In genomic region chr4:123304151-123305021, GRCh38 we compare ENCODE assay signal across 10 cellular contexts.
DNase-seq lines count a peak whose midpoint lies in the region; ATAC-seq and TF ChIP-seq lines count a peak whose summit lies in the region.
"Had no signal": no experiment of that assay in that cellular context is flagged by ENCODE, and none has a peak within 500 bp of the region (broad histone marks: within the 10 kb centered on the region; RNA-seq: fewer than 3 reads in every experiment).

No MANE protein-coding gene starts in this region.

- peaks cover 5% of the 10 kb centered on the region; the same call in 1 of the 2 replicates for H3K36me3 ChIP-seq in Loucy (ENCODE audit: insufficient read depth, low read length)
- H3K36me3 ChIP-seq: adrenal gland, Peyer's patch had no signal

- H3F3A ChIP-seq in Loucy (ENCODE audit: low read depth), result peaks cover 19% of the 10 kb centered on the region

- no peak overlapping the region for H2AFZ ChIP-seq in Loucy (ENCODE audit: low read length)

- H3K27me3 ChIP-seq in Loucy (ENCODE audit: insufficient read depth, low read length, poor library complexity, severe bottlenecking) (no peaks in the 10 kb centered on the region), foreskin keratinocyte (no peaks in the 10 kb centered on the region)
- H3K27me3 ChIP-seq: adrenal gland, Peyer's patch had no signal

- H3K4me1 ChIP-seq in Loucy (ENCODE audit: insufficient read depth, low read length, poor library complexity, severe bottlenecking), result peaks cover 58% of the 10 kb centered on the region
- H3K4me1 ChIP-seq in foreskin keratinocyte, result no peaks in the 10 kb centered on the region
- H3K4me1 ChIP-seq: adrenal gland, Peyer's patch had no signal

- peak overlapping the region; percentile 50 for H3K4me2 ChIP-seq in Loucy (ENCODE audit: low read depth, low read length, poor library complexity, severe bottlenecking)

- ATAC-seq in stimulated activated effector memory CD8-positive, alpha-beta T cell treated with anti-CD3 and anti-CD28 coated beads, Interleukin-12 subunit alpha, Interleukin-12 subunit beta, amount 100 ng/mL, for 72 hours, result peak; percentile 31
- ATAC-seq in foreskin keratinocyte, result no peak

- no peaks in the 10 kb centered on the region for H3K9me3 ChIP-seq in Loucy (ENCODE audit: insufficient read depth, low read depth, low read length)
- H3K9me3 ChIP-seq: adrenal gland, Peyer's patch had no signal

- no peaks in the 10 kb centered on the region for H4K20me1 ChIP-seq in Loucy (ENCODE audit: insufficient read depth, low read length, poor library complexity, severe bottlenecking)

- H3K9me2 ChIP-seq in Loucy (replicated peaks; ENCODE audit: low read depth, low read length), result no peaks in the 10 kb centered on the region

- H3K79me2 ChIP-seq in Loucy (ENCODE audit: insufficient read depth, low read length), result no peaks in the 10 kb centered on the region; the same call in 1 of the 2 replicates

- H3K4me1 Mint-ChIP-seq in T-helper 1 cell treated with Interleukin-12 subunit alpha and Interleukin-12 subunit beta and Interleukin-4 antibody, amounts not matched to agents 30 μg/mL and 1 μg/mL, for 36 hours (ENCODE audit: low read depth), result peaks cover 10% of the 10 kb centered on the region
- peaks cover 35% of the 10 kb centered on the region for H3K4me1 Mint-ChIP-seq in brain
- peaks cover 7% of the 10 kb centered on the region for H3K4me1 Mint-ChIP-seq in stimulated activated effector memory CD8-positive, alpha-beta T cell treated with anti-CD3 and anti-CD28 coated beads, Interleukin-12 subunit alpha, Interleukin-12 subunit beta, amount 100 ng/mL, for 72 hours

- no peak for DNase-seq in T-helper 1 cell
- DNase-seq in stimulated activated effector memory CD8-positive, alpha-beta T cell treated with anti-CD3 and anti-CD28 coated beads, Interleukin-12 subunit alpha, Interleukin-12 subunit beta, amount 100 ng/mL, for 72 hours (ENCODE audit: low spot score in 2 of 2), result no peak
- DNase-seq in stimulated activated CD4-positive, alpha-beta T cell treated with anti-CD3 and anti-CD28 coated beads, Interleukin-2, amount 100 ng/mL, for 48 hours, result no peak
- no peak for DNase-seq in stimulated activated CD4-positive, alpha-beta T cell treated with anti-CD3 and anti-CD28 coated beads, Interleukin-4, amount 100 ng/mL, for 1 hour
- no peak for DNase-seq in foreskin keratinocyte

- H3K4me3 Mint-ChIP-seq in T-helper 1 cell treated with Interleukin-12 subunit alpha and Interleukin-12 subunit beta and Interleukin-4 antibody, amounts not matched to agents 30 μg/mL and 1 μg/mL, for 36 hours, result no peak overlapping the region
- peak overlapping the region in 4 of 5 experiments; percentile 48 to 71 (median 57) for H3K4me3 Mint-ChIP-seq in brain
- no peak overlapping the region for H3K4me3 Mint-ChIP-seq in stimulated activated effector memory CD8-positive, alpha-beta T cell treated with anti-CD3 and anti-CD28 coated beads, Interleukin-12 subunit alpha, Interleukin-12 subunit beta, amount 100 ng/mL, for 72 hours

- peaks cover 2% of the 10 kb centered on the region for H3K36me3 Mint-ChIP-seq in T-helper 1 cell treated with Interleukin-12 subunit alpha and Interleukin-12 subunit beta and Interleukin-4 antibody, amounts not matched to agents 30 μg/mL and 1 μg/mL, for 36 hours (ENCODE audit: low read depth)
- H3K36me3 Mint-ChIP-seq in brain, result peaks cover 15% of the 10 kb centered on the region
- H3K36me3 Mint-ChIP-seq in stimulated activated effector memory CD8-positive, alpha-beta T cell treated with anti-CD3 and anti-CD28 coated beads, Interleukin-12 subunit alpha, Interleukin-12 subunit beta, amount 100 ng/mL, for 72 hours, result no peaks in the 10 kb centered on the region

- H3K9ac ChIP-seq in Loucy (ENCODE audit: low read depth, low read length, poor library complexity, severe bottlenecking), result peak overlapping the region; percentile 49

- peak; percentile 25; the same call in 1 of the 2 replicates for TF ChIP-seq CTCF in Loucy (conservative IDR thresholded peaks at IDR 0.05; ENCODE audit: low read length)
- TF ChIP-seq CTCF in brain (conservative IDR thresholded peaks at IDR 0.05), result no peak
- no peak for TF ChIP-seq CTCF in foreskin keratinocyte (conservative IDR thresholded peaks at IDR 0.05)

- no peaks in the 10 kb centered on the region for H3K27me3 Mint-ChIP-seq in T-helper 1 cell treated with Interleukin-12 subunit alpha and Interleukin-12 subunit beta and Interleukin-4 antibody, amounts not matched to agents 30 μg/mL and 1 μg/mL, for 36 hours (ENCODE audit: low read depth)
- H3K27me3 Mint-ChIP-seq in brain, result peaks cover 22% of the 10 kb centered on the region

- H3K27ac ChIP-seq in foreskin keratinocyte, result no peak overlapping the region
- H3K27ac ChIP-seq: adrenal gland, Peyer's patch had no signal

- H3K4me3 ChIP-seq in Loucy (ENCODE audit: low read length, poor library complexity, severe bottlenecking), result peak overlapping the region; percentile 12
- H3K4me3 ChIP-seq: adrenal gland, Peyer's patch had no signal

- no peaks in the 10 kb centered on the region for H3K9me3 Mint-ChIP-seq in T-helper 1 cell treated with Interleukin-12 subunit alpha and Interleukin-12 subunit beta and Interleukin-4 antibody, amounts not matched to agents 30 μg/mL and 1 μg/mL, for 36 hours
- peaks cover 0 to 9% (median 2%) of the 10 kb centered on the region in 5 experiments for H3K9me3 Mint-ChIP-seq in brain
- no peaks in the 10 kb centered on the region for H3K9me3 Mint-ChIP-seq in stimulated activated effector memory CD8-positive, alpha-beta T cell treated with anti-CD3 and anti-CD28 coated beads, Interleukin-12 subunit alpha, Interleukin-12 subunit beta, amount 100 ng/mL, for 72 hours

- H3K27ac Mint-ChIP-seq in T-helper 1 cell treated with Interleukin-12 subunit alpha and Interleukin-12 subunit beta and Interleukin-4 antibody, amounts not matched to agents 30 μg/mL and 1 μg/mL, for 36 hours, result peak overlapping the region; percentile 64
- peak overlapping the region; percentile 28 to 82 (median 70) for H3K27ac Mint-ChIP-seq in brain
- no peak overlapping the region for H3K27ac Mint-ChIP-seq in stimulated activated effector memory CD8-positive, alpha-beta T cell treated with anti-CD3 and anti-CD28 coated beads, Interleukin-12 subunit alpha, Interleukin-12 subunit beta, amount 100 ng/mL, for 72 hours

Comparison
In these comparisons a context has a peak if more than half of its experiments do, and no peak if none do; other contexts are left out.
1. H3K4me3 Mint-ChIP-seq: peak in brain (4 of 5); none in T-helper 1 cell treated with Interleukin-12 subunit alpha and Interleukin-12 subunit beta and Interleukin-4 antibody, amounts not matched to agents 30 μg/mL and 1 μg/mL, for 36 hours (single experiment) and stimulated activated effector memory CD8-positive, alpha-beta T cell treated with anti-CD3 and anti-CD28 coated beads, Interleukin-12 subunit alpha, Interleukin-12 subunit beta, amount 100 ng/mL, for 72 hours (single experiment).